ENCODE assay signal across 18 cellular contexts in the genomic region with DNA sequence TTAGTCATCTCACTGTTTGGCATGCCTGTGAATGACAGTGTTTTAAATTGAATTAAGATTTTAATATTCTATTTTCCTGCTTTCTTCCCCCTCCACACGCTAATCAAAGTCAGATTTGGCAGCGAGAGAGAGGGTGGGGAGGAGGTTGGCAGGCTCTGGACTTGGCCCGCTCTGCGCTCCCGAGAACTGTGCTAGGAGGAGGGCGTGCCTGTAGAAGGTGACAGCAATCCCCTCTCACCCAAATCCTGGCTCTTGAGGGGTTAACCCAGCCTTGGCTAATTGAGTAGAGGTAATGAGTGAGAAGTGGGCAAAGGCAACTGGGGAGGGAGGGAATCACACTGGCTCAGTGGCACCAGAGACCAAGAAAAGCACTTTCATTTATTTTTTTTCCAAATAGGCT. TPM values are rescaled to one million over a fixed set of nuclear protein-coding genes. Genes with fewer than 3 reads are reported as not detected.
A peak's percentile ranks its signal among the peaks of the same experiment; 100 is the strongest.
DNase-seq lines count a peak whose midpoint lies in the region; ATAC-seq and TF ChIP-seq lines count a peak whose summit lies in the region.
"Had no signal": no experiment of that assay in that cellular context is flagged by ENCODE, and none has a peak within 500 bp of the region (broad histone marks: within the 10 kb centered on the region; RNA-seq: fewer than 3 reads in every experiment).

No MANE protein-coding gene starts in this region.

- TF ChIP-seq EP300 in stomach (IDR thresholded peaks at IDR 0.05), result no peak

- H3K36me3 ChIP-seq in stomach, result no peaks in the 10 kb centered on the region
- H3K36me3 ChIP-seq: tibial nerve had no signal

- no peak for TF ChIP-seq POLR2A in stomach (IDR thresholded peaks at IDR 0.05)

- peaks cover 5 to 22% (median 16%) of the 10 kb centered on the region in 4 donors for H3K4me1 ChIP-seq in stomach
- H3K4me1 ChIP-seq: parathyroid adenoma had no signal

- no peak for TF ChIP-seq CTCF in fibroblast of mammary gland (conservative IDR thresholded peaks at IDR 0.05; ENCODE audit: control insufficient read depth, insufficient read depth, low read depth, low read length)
- no peak for TF ChIP-seq CTCF in stomach (IDR thresholded peaks at IDR 0.05)

- H3K27me3 ChIP-seq in stomach, result peaks cover 0 to 53% (median 7%) of the 10 kb centered on the region in 3 donors
- H3K27me3 ChIP-seq: tibial nerve had no signal

- ATAC-seq in left colon (peak; percentile 30), HG02981 (IDR thresholded peaks at IDR 0.05; ENCODE audit: unreplicated experiment) (no peak)
- ATAC-seq: effector memory CD8-positive, alpha-beta T cell; K562 had no signal

- H3K27ac ChIP-seq in angular gyrus (ENCODE audit: low read depth, low read length) (peak overlapping the region; percentile 89), stomach (no peak overlapping the region)
- H3K27ac ChIP-seq: parathyroid adenoma, SK-N-MC, tibial nerve had no signal

- DNase-seq in fibroblast of mammary gland (ENCODE audit: low read depth) (peak; percentile 10), left colon (no peak), stomach (peak; percentile 55), NCI-H2029 (lab: John Stamatoyannopoulos, UW) (no peak), NOMO-1 (lab: John Stamatoyannopoulos, UW; ENCODE audit: unreplicated experiment in 2 of 2) (no peak)
- DNase-seq: activated CD4-positive, alpha-beta T cell treated with anti-CD3 and anti-CD28 coated beads, Interleukin-2, amount 50 U/mL, for 4 hours; activated gamma-delta T cell; CD4-positive, alpha-beta T cell; effector memory CD8-positive, alpha-beta T cell; NCI-H1436 treated with DMSO at 0.1 percent for 48 hours; stimulated activated CD4-positive, alpha-beta T cell treated with anti-CD3 and anti-CD28 coated beads, Interleukin-2, amount 100 ng/mL, for 24 hours; stimulated activated naive CD4-positive, alpha-beta T cell had no signal

- 23 to 45% (median 24%) methylated on average over 6 of the region's 6 CpGs for WGBS in stomach, 5 donors

- H3K4me3 ChIP-seq in fibroblast of mammary gland (ENCODE audit: control insufficient read depth, low read depth, low read length) (no peak overlapping the region), stomach (no peak overlapping the region)
- H3K4me3 ChIP-seq: K562, SK-N-MC, tibial nerve had no signal

- H3K9me3 ChIP-seq in stomach, result no peaks in the 10 kb centered on the region
- H3K9me3 ChIP-seq: tibial nerve had no signal

- intact Hi-C loops in left colon (cut with DNase I, micrococcal nuclease) (no loop called here), stomach (cut with DNase I; ENCODE audit: low total_unique reads) (no loop called here)

RNA-seq across cellular contexts. Expression of a gene that starts 42.2 kb away (rescaled TPM):
- total RNA-seq in left colon (10 to 100 TPM; 14.0 TPM), stomach (10 to 100 TPM in 4 of 5 donors, 1 to 10 TPM in 1; 4.1 to 18.2 (median 15.1) TPM)
- 10 to 100 TPM; 14.6 to 21.7 (median 16.4) TPM for polyA plus RNA-seq in stomach

RNA-seq across cellular contexts. Expression of a gene that starts 57.3 kb away (rescaled TPM):
- total RNA-seq in left colon, result 10 to 100 TPM; 28.4 to 30.9 TPM
- total RNA-seq in stomach, result 10 to 100 TPM; 19.3 to 54.9 (median 25.7) TPM
- 10 to 100 TPM; 17.8 to 34.8 (median 19.4) TPM for polyA plus RNA-seq in stomach

Comparison
In these comparisons a context has a peak if more than half of its experiments do, and no peak if none do; other contexts are left out.
1. DNase-seq: peak in fibroblast of mammary gland (single experiment) and stomach (single experiment); none in left colon (0 of 2), NCI-H2029 (single experiment) and NOMO-1 (0 of 2).